Comparison of ENCODE assay signal across 28 cellular contexts in genomic region chr15:57094594-57095257, GRCh38.
"Had no signal": no experiment of that assay in that cellular context is flagged by ENCODE, and none has a peak within 500 bp of the region (broad histone marks: within the 10 kb centered on the region; RNA-seq: fewer than 3 reads in every experiment).

No MANE protein-coding gene starts in this region.

- H3K27ac ChIP-seq: epithelial cell of prostate, esophagus squamous epithelium, left ventricle myocardium inferior, pancreas, prostate gland, sigmoid colon, stomach, thyroid gland, upper lobe of left lung had no signal

- H3K9me3 ChIP-seq: esophagus squamous epithelium, left ventricle myocardium inferior, pancreas, prostate gland, sigmoid colon, stomach, thyroid gland, upper lobe of left lung had no signal

- H3K9me3 Mint-ChIP-seq: activated naive CD4-positive, alpha-beta T cell treated with anti-CD3 and anti-CD28 coated beads, Interleukin-2, amount 10 ng/mL, durations not matched to agents 7 days and 5 days; mesothelial cell of epicardium; stimulated activated memory B cell treated with anti-CD40 and anti-IgM and Interleukin-4, amounts not matched to agents 10 μg/mL and 1 μg/mL and 100 μg/mL, for 72 hours; T-helper 2 cell treated with Interferon-gamma antibody and Interleukin-4, amounts not matched to agents 5 μg/mL and 100 μg/mL, for 36 hours had no signal

- H3K4me3 ChIP-seq: esophagus squamous epithelium, left ventricle myocardium inferior, pancreas, prostate gland, sigmoid colon, stomach, thyroid gland, upper lobe of left lung had no signal

- H3K27me3 Mint-ChIP-seq: activated CD4-positive, alpha-beta T cell treated with anti-CD3 and anti-CD28 coated beads for 36 hours; activated naive CD4-positive, alpha-beta T cell treated with anti-CD3 and anti-CD28 coated beads, Interleukin-2, amount 10 ng/mL, durations not matched to agents 7 days and 5 days; naive thymus-derived CD4-positive, alpha-beta T cell; stimulated activated memory B cell treated with anti-CD40 and anti-IgM and Interleukin-4, amounts not matched to agents 10 μg/mL and 1 μg/mL and 100 μg/mL, for 72 hours had no signal

- DNase-seq: activated CD4-positive, alpha-beta T cell treated with anti-CD3 and anti-CD28 coated beads for 36 hours; activated CD4-positive, CD25-positive, alpha-beta regulatory T cell; activated gamma-delta T cell; activated naive CD4-positive, alpha-beta T cell treated with anti-CD3 and anti-CD28 coated beads, Interleukin-2, amount 10 ng/mL, durations not matched to agents 7 days and 5 days; activated T-cell treated with anti-CD3 and anti-CD28 coated beads, Interleukin-2, amount 50 U/mL, for 1 hour; amniotic stem cell; caudate nucleus; effector CD4-positive, alpha-beta T cell; esophagus squamous epithelium; foreskin melanocyte; kidney glomerular epithelial cell; left ventricle myocardium inferior; mammary epithelial cell; naive thymus-derived CD4-positive, alpha-beta T cell; pancreas; retina; sigmoid colon; small intestine; stimulated activated CD4-positive, alpha-beta T cell treated with anti-CD3 and anti-CD28 coated beads, Interleukin-4, amount 100 ng/mL, for 24 hours; stomach; T-helper 1 cell; thyroid gland; upper lobe of left lung had no signal

- H3K4me3 Mint-ChIP-seq: activated CD4-positive, alpha-beta T cell treated with anti-CD3 and anti-CD28 coated beads for 36 hours; activated naive CD4-positive, alpha-beta T cell treated with anti-CD3 and anti-CD28 coated beads, Interleukin-2, amount 10 ng/mL, durations not matched to agents 7 days and 5 days; mesothelial cell of epicardium; naive thymus-derived CD4-positive, alpha-beta T cell; stimulated activated memory B cell treated with anti-CD40 and anti-IgM and Interleukin-4, amounts not matched to agents 10 μg/mL and 1 μg/mL and 100 μg/mL, for 72 hours; T-helper 2 cell treated with Interferon-gamma antibody and Interleukin-4, amounts not matched to agents 5 μg/mL and 100 μg/mL, for 36 hours had no signal

- H3K27me3 ChIP-seq: esophagus squamous epithelium, pancreas, sigmoid colon, stomach, thyroid gland, upper lobe of left lung had no signal

- H3K27ac Mint-ChIP-seq: activated CD4-positive, alpha-beta T cell treated with anti-CD3 and anti-CD28 coated beads for 36 hours; activated naive CD4-positive, alpha-beta T cell treated with anti-CD3 and anti-CD28 coated beads, Interleukin-2, amount 10 ng/mL, durations not matched to agents 7 days and 5 days; mesothelial cell of epicardium; naive thymus-derived CD4-positive, alpha-beta T cell; stimulated activated memory B cell treated with anti-CD40 and anti-IgM and Interleukin-4, amounts not matched to agents 10 μg/mL and 1 μg/mL and 100 μg/mL, for 72 hours; T-helper 2 cell treated with Interferon-gamma antibody and Interleukin-4, amounts not matched to agents 5 μg/mL and 100 μg/mL, for 36 hours had no signal

- ATAC-seq: activated CD4-positive, alpha-beta T cell treated with anti-CD3 and anti-CD28 coated beads for 36 hours; naive thymus-derived CD4-positive, alpha-beta T cell; pancreas; stimulated activated memory B cell treated with anti-CD40 and anti-IgM and Interleukin-4, amounts not matched to agents 10 μg/mL and 1 μg/mL and 100 μg/mL, for 72 hours had no signal

- H3K36me3 ChIP-seq: pancreas, prostate gland, thyroid gland had no signal

- H3K4me1 ChIP-seq: esophagus squamous epithelium, pancreas, prostate gland, upper lobe of left lung had no signal
